ENCODE assay signal across 17 cellular contexts in genomic region chr18:63409301-63409700, GRCh38. TPM values are rescaled to one million over a fixed set of nuclear protein-coding genes. Genes with fewer than 3 reads are reported as not detected.
A peak's percentile ranks its signal among the peaks of the same experiment; 100 is the strongest.
DNase-seq lines count a peak whose midpoint lies in the region; ATAC-seq, FAIRE-seq and TF ChIP-seq lines count a peak whose summit lies in the region.
"Had no signal": no experiment of that assay in that cellular context is flagged by ENCODE, and none has a peak within 500 bp of the region (broad histone marks: within the 10 kb centered on the region; RNA-seq: fewer than 3 reads in every experiment).

No MANE protein-coding gene starts in this region.

- no peak overlapping the region for H3K27ac ChIP-seq in HepG2 (ENCODE audit: extremely low read length, insufficient read depth, low read length)
- H3K27ac ChIP-seq in right lobe of liver = no peak overlapping the region

- DNase-seq in HepG2 (ENCODE audit: low spot score) = no peak
- DNase-seq in right lobe of liver = no peak
- DNase-seq in activated CD4-positive, alpha-beta memory T cell treated with anti-CD3 and anti-CD28 coated beads for 36 hours = peak; percentile 49
- peak; percentile 34 for DNase-seq in epithelial cell of esophagus (ENCODE audit: low read depth)
- DNase-seq in stimulated activated naive CD8-positive, alpha-beta T cell treated with anti-CD3 and anti-CD28 coated beads, Interleukin-15, amount 100 ng/mL, for 72 hours = no peak
- no peak for DNase-seq in GM10248 (ENCODE audit: extremely low spot score)
- no peak for DNase-seq in occipital lobe (lab: John Stamatoyannopoulos, UW)
- DNase-seq: cerebellar nuclear complex; hypothalamus; NCI-H1436 treated with DMSO at 0.1 percent for 48 hours; NCI-H446 treated with DMSO at 0.1 percent for 48 hours; stimulated activated CD4-positive, alpha-beta T cell treated with anti-CD3 and anti-CD28 coated beads, Interleukin-2, amount 100 ng/mL, for 24 hours; stimulated activated CD8-positive, alpha-beta memory T cell treated with anti-CD3 and anti-CD28 coated beads, Interleukin-4, amount 100 ng/mL, for 48 hours had no signal

- intact Hi-C loops in HepG2 (cut with micrococcal nuclease; ENCODE audit: unreplicated experiment) (no loop called here), right lobe of liver (cut with DNase I) (no loop called here)
- intact Hi-C loops in activated CD4-positive, alpha-beta memory T cell treated with anti-CD3 and anti-CD28 coated beads for 36 hours (cut with micrococcal nuclease) = loop anchor here (1.0 to 2.0 kb wide), 3 partner anchors 9 to 43 kb away; no protein-coding TSS in a partner anchor

- no peak for TF ChIP-seq RAD21 in HepG2 (CRISPR knock-in tag; IDR thresholded peaks at IDR 0.05)

- peaks cover 43% of the 10 kb centered on the region for H3K4me1 Mint-ChIP-seq in activated CD4-positive, alpha-beta memory T cell treated with anti-CD3 and anti-CD28 coated beads for 36 hours (ENCODE audit: low read depth)
- peaks cover 47% of the 10 kb centered on the region for H3K4me1 Mint-ChIP-seq in stimulated activated naive CD8-positive, alpha-beta T cell treated with anti-CD3 and anti-CD28 coated beads, Interleukin-15, amount 100 ng/mL, for 72 hours
- H3K4me1 Mint-ChIP-seq: WTC11 had no signal

- H3K36me3 ChIP-seq in HepG2 (replicated peaks in 1 of 2; ENCODE audit: control insufficient read depth in 1 of 2, insufficient read depth in 2 of 2, low read length in 2 of 2) (peaks cover 11 to 51% of the 10 kb centered on the region in 2 experiments), right lobe of liver (peaks cover 0 to 22% (median 8%) of the 10 kb centered on the region in 4 donors)

- in situ Hi-C loops in HepG2 (cut with HindIII; ENCODE audit: extremely low pct_ligation_motif_present, low pct_unique_long_range_greater_than_20kb) = no loop called here

- H3K27ac Mint-ChIP-seq in activated CD4-positive, alpha-beta memory T cell treated with anti-CD3 and anti-CD28 coated beads for 36 hours = peak overlapping the region; percentile 76
- no peak overlapping the region for H3K27ac Mint-ChIP-seq in stimulated activated naive CD8-positive, alpha-beta T cell treated with anti-CD3 and anti-CD28 coated beads, Interleukin-15, amount 100 ng/mL, for 72 hours
- H3K27ac Mint-ChIP-seq: type B pancreatic cell, WTC11 had no signal

- H3K4me3 ChIP-seq in HepG2 (replicated peaks in 1 of 3; ENCODE audit: insufficient read depth in 1 of 3, low read depth in 2 of 3, low read length in 3 of 3) = no peak overlapping the region
- H3K4me3 ChIP-seq in right lobe of liver = no peak overlapping the region
- no peak overlapping the region for H3K4me3 ChIP-seq in epithelial cell of esophagus (ENCODE audit: low read length)
- H3K4me3 ChIP-seq: K562 had no signal

- BruUV-seq in HepG2 (replicated peaks; lab: Mats Ljungman, UMichigan) = TSS peak; percentile 3

- ATAC-seq in HepG2 (no peak), right lobe of liver (no peak), HG02610 (IDR thresholded peaks at IDR 0.05; ENCODE audit: unreplicated experiment) (no peak)
- peak; percentile 80 for ATAC-seq in stimulated activated naive CD8-positive, alpha-beta T cell treated with anti-CD3 and anti-CD28 coated beads, Interleukin-15, amount 100 ng/mL, for 72 hours
- ATAC-seq: K562, WTC11 had no signal

- H3K4me2 ChIP-seq in HepG2 (ENCODE audit: low read depth, low read length) = no peak overlapping the region

- no peak overlapping the region for H3K9ac ChIP-seq in HepG2 (ENCODE audit: insufficient read depth, low read depth, low read length)

- no peaks in the 10 kb centered on the region for H4K20me1 ChIP-seq in HepG2 (ENCODE audit: insufficient read depth, low read length)

- no peak for TF ChIP-seq POLR2A in HepG2 (IDR thresholded peaks at IDR 0.05; ENCODE audit: insufficient read depth in 1 of 2, low read depth in 2 of 2, low read length in 2 of 2)
- no peak for TF ChIP-seq POLR2A in right lobe of liver (IDR thresholded peaks at IDR 0.05)

- TF ChIP-seq CTCF in HepG2 (CRISPR knock-in tag; IDR thresholded peaks at IDR 0.05) = no peak
- TF ChIP-seq CTCF in right lobe of liver (IDR thresholded peaks at IDR 0.05) = no peak
- TF ChIP-seq CTCF in epithelial cell of esophagus (IDR thresholded peaks at IDR 0.05; ENCODE audit: insufficient read depth, low read depth, low read length, missing control alignments) = no peak
- no peak for TF ChIP-seq CTCF in GM10248 (IDR thresholded peaks at IDR 0.05; ENCODE audit: control extremely low read depth, extremely low read depth, low read depth, missing control alignments)

- H3K27me3 Mint-ChIP-seq in activated CD4-positive, alpha-beta memory T cell treated with anti-CD3 and anti-CD28 coated beads for 36 hours = no peaks in the 10 kb centered on the region
- no peaks in the 10 kb centered on the region for H3K27me3 Mint-ChIP-seq in stimulated activated naive CD8-positive, alpha-beta T cell treated with anti-CD3 and anti-CD28 coated beads, Interleukin-15, amount 100 ng/mL, for 72 hours
- H3K27me3 Mint-ChIP-seq: type B pancreatic cell had no signal

- no peak overlapping the region for H2AFZ ChIP-seq in HepG2 (ENCODE audit: low read length)

- H3K36me3 Mint-ChIP-seq in activated CD4-positive, alpha-beta memory T cell treated with anti-CD3 and anti-CD28 coated beads for 36 hours = peaks cover 24% of the 10 kb centered on the region

- peaks cover 28% of the 10 kb centered on the region for H3K4me1 ChIP-seq in HepG2 (ENCODE audit: insufficient read depth, low read length)
- H3K4me1 ChIP-seq in right lobe of liver = peaks cover 0 to 24% (median 9%) of the 10 kb centered on the region in 4 donors

- TF ChIP-seq EP300 in HepG2 (IDR thresholded peaks at IDR 0.05; ENCODE audit: low read depth in 2 of 2, low read length in 2 of 2) (no peak), HepG2 (CRISPR knock-in tag; IDR thresholded peaks at IDR 0.05; ENCODE audit: borderline replicate concordance) (no peak)

- no peaks in the 10 kb centered on the region for H3K27me3 ChIP-seq in HepG2 (ENCODE audit: control insufficient read depth in 1 of 2, insufficient read depth in 2 of 2, low read length in 2 of 2)
- H3K27me3 ChIP-seq in right lobe of liver = no peaks in the 10 kb centered on the region

- no peak overlapping the region for H3K4me3 Mint-ChIP-seq in activated CD4-positive, alpha-beta memory T cell treated with anti-CD3 and anti-CD28 coated beads for 36 hours
- H3K4me3 Mint-ChIP-seq in stimulated activated naive CD8-positive, alpha-beta T cell treated with anti-CD3 and anti-CD28 coated beads, Interleukin-15, amount 100 ng/mL, for 72 hours = no peak overlapping the region
- H3K4me3 Mint-ChIP-seq: type B pancreatic cell, WTC11 had no signal

- no peaks in the 10 kb centered on the region for H3K9me3 Mint-ChIP-seq in activated CD4-positive, alpha-beta memory T cell treated with anti-CD3 and anti-CD28 coated beads for 36 hours
- no peaks in the 10 kb centered on the region for H3K9me3 Mint-ChIP-seq in stimulated activated naive CD8-positive, alpha-beta T cell treated with anti-CD3 and anti-CD28 coated beads, Interleukin-15, amount 100 ng/mL, for 72 hours
- H3K9me3 Mint-ChIP-seq: type B pancreatic cell, WTC11 had no signal

- no peaks in the 10 kb centered on the region for H3K9me3 ChIP-seq in HepG2 (ENCODE audit: low read length)
- no peaks in the 10 kb centered on the region for H3K9me3 ChIP-seq in right lobe of liver

- FAIRE-seq in HepG2 (lab: Jason Lieb, UNC) = no peak
- FAIRE-seq: K562 had no signal

- POLR2A ChIA-PET in HepG2 (lab: Yijun Ruan, JAX) (interaction anchor here (2.6 kb wide), 1 partner anchor 13 kb away, joined by 34 read pairs; the partner anchor contains the start of gene VPS4B), GM10248 (lab: Yijun Ruan, JAX) (no interaction called here)
- POLR2A ChIA-PET in activated CD4-positive, alpha-beta memory T cell treated with anti-CD3 and anti-CD28 coated beads for 36 hours (lab: Charles Lee) = interaction anchor here (0.9 kb wide), 1 partner anchor 13 kb away, joined by 4 read pairs; the partner anchor contains the start of gene VPS4B

- 88% methylated on average over 5 of the region's 5 CpGs for WGBS in HepG2 (ENCODE audit: low lambda C conversion rate)
- WGBS in right lobe of liver (ENCODE audit: insufficient coverage, low coverage, low lambda C conversion rate, missing lambda C conversion rate) = 79% methylated on average over 5 of the region's 5 CpGs

- peaks cover 11% of the 10 kb centered on the region for H3K79me2 ChIP-seq in HepG2 (ENCODE audit: insufficient read depth, low read length)

- CTCF ChIA-PET in HepG2 (lab: Yijun Ruan, JAX; ENCODE audit: low intra/inter-chr PET ratio, low total read pairs) (no interaction called here), GM10248 (lab: Yijun Ruan, JAX) (interaction anchor here (0.7 to 2.1 kb wide), 5 partner anchors 29 to 392 kb away, joined by 3 to 7 read pairs (median 4); no protein-coding TSS in a partner anchor)
- CTCF ChIA-PET in activated CD4-positive, alpha-beta memory T cell treated with anti-CD3 and anti-CD28 coated beads for 36 hours (lab: Charles Lee) = interaction anchor here (0.9 kb wide), 1 partner anchor 92 kb away, joined by 3 read pairs; no protein-coding TSS in a partner anchor

RNA-seq across cellular contexts. Expression of gene VPS4B, which starts 13.0 kb away (rescaled TPM):
- total RNA-seq in HepG2 (2016; rRNA removed; fragmentation: Illumina TruSeq; extraction: Trizol) (25.9 and 38.3 TPM in 2 replicates), right lobe of liver (10 to 100 TPM; 18.3 to 30.4 (median 22.3) TPM), occipital lobe (41.0 TPM)
- total RNA-seq in HepG2 (2016; cell fraction: cytosol; rRNA removed; fragmentation: Illumina TruSeq; extraction: Trizol; ENCODE audit: low read depth) = 2.2 TPM in 2 replicates
- 28.6 and 39.0 TPM in 2 replicates for total RNA-seq in HepG2 (2016; cell fraction: insoluble cytoplasmic fraction; rRNA removed; fragmentation: Illumina TruSeq; extraction: Trizol)
- total RNA-seq in HepG2 (2016; cell fraction: membrane; rRNA removed; fragmentation: Illumina TruSeq; extraction: Trizol) = 7.0 and 9.1 TPM in 2 replicates
- 17.0 and 25.2 TPM in 2 replicates for total RNA-seq in HepG2 (2016; cell fraction: nucleus; rRNA removed; fragmentation: Illumina TruSeq; extraction: Trizol)
- 11.7 and 12.8 TPM in 2 replicates for polyA plus RNA-seq in HepG2 (2011; rRNA removed)
- polyA plus RNA-seq in HepG2 (2011; cell fraction: cytosol; rRNA removed) = 7.0 and 9.7 TPM in 2 replicates
- 3.3 and 4.4 TPM in 2 replicates for polyA plus RNA-seq in HepG2 (2011; cell fraction: nucleus; rRNA removed)
- 20.2 and 20.4 TPM in 2 replicates for polyA plus RNA-seq in HepG2 (2012)
- 0.92 and 1.0 TPM in 2 replicates for polyA plus RNA-seq in HepG2 (2016; cell fraction: cytosol; fragmentation: Illumina TruSeq; extraction: Trizol; ENCODE audit: low read depth)
- 29.8 and 30.0 TPM in 2 replicates for polyA plus RNA-seq in HepG2 (2016; cell fraction: insoluble cytoplasmic fraction; fragmentation: Illumina TruSeq; extraction: Trizol; ENCODE audit: low read depth)
- 3.6 and 3.7 TPM in 2 replicates for polyA plus RNA-seq in HepG2 (2016; cell fraction: membrane; fragmentation: Illumina TruSeq; extraction: Trizol; ENCODE audit: low read depth)
- 15.7 and 17.2 TPM in 2 replicates for polyA plus RNA-seq in HepG2 (2016; cell fraction: nucleus; fragmentation: Illumina TruSeq; extraction: Trizol; ENCODE audit: insufficient read depth, low read depth)
- polyA minus RNA-seq in HepG2 (2011; rRNA and poly(A)+ RNA removed; ENCODE audit: low replicate concordance) = 30.2 and 30.7 TPM in 2 replicates
- polyA minus RNA-seq in HepG2 (2011; cell fraction: cytosol; rRNA and poly(A)+ RNA removed) = 12.1 and 16.9 TPM in 2 replicates
- polyA minus RNA-seq in HepG2 (2011; cell fraction: nucleus; rRNA and poly(A)+ RNA removed) = 27.9 and 33.8 TPM in 2 replicates
- total RNA-seq in activated CD4-positive, alpha-beta memory T cell treated with anti-CD3 and anti-CD28 coated beads for 36 hours = 10 to 100 TPM; 41.7 to 43.3 TPM

RNA-seq across cellular contexts. Expression of gene KDSR, which starts 42.3 kb away (rescaled TPM):
- total RNA-seq in HepG2 (2016; rRNA removed; fragmentation: Illumina TruSeq; extraction: Trizol) = 8.2 and 10.4 TPM in 2 replicates
- 7.1 and 9.1 TPM in 2 replicates for total RNA-seq in HepG2 (2016; cell fraction: cytosol; rRNA removed; fragmentation: Illumina TruSeq; extraction: Trizol; ENCODE audit: low read depth)
- 6.9 and 13.0 TPM in 2 replicates for total RNA-seq in HepG2 (2016; cell fraction: insoluble cytoplasmic fraction; rRNA removed; fragmentation: Illumina TruSeq; extraction: Trizol)
- 13.6 and 14.7 TPM in 2 replicates for total RNA-seq in HepG2 (2016; cell fraction: membrane; rRNA removed; fragmentation: Illumina TruSeq; extraction: Trizol)
- total RNA-seq in HepG2 (2016; cell fraction: nucleus; rRNA removed; fragmentation: Illumina TruSeq; extraction: Trizol) = 14.2 and 17.9 TPM in 2 replicates
- 20.9 and 25.7 TPM in 2 replicates for polyA plus RNA-seq in HepG2 (2011; rRNA removed)
- polyA plus RNA-seq in HepG2 (2011; cell fraction: cytosol; rRNA removed) = 11.8 and 16.5 TPM in 2 replicates
- 16.8 and 19.6 TPM in 2 replicates for polyA plus RNA-seq in HepG2 (2011; cell fraction: nucleus; rRNA removed)
- polyA plus RNA-seq in HepG2 (2012) = 20.1 and 21.7 TPM in 2 replicates
- polyA plus RNA-seq in HepG2 (2016; cell fraction: cytosol; fragmentation: Illumina TruSeq; extraction: Trizol; ENCODE audit: low read depth) = 5.0 and 5.8 TPM in 2 replicates
- polyA plus RNA-seq in HepG2 (2016; cell fraction: insoluble cytoplasmic fraction; fragmentation: Illumina TruSeq; extraction: Trizol; ENCODE audit: low read depth) = 7.7 and 9.5 TPM in 2 replicates
- polyA plus RNA-seq in HepG2 (2016; cell fraction: membrane; fragmentation: Illumina TruSeq; extraction: Trizol; ENCODE audit: low read depth) = 9.8 and 10.3 TPM in 2 replicates
- polyA plus RNA-seq in HepG2 (2016; cell fraction: nucleus; fragmentation: Illumina TruSeq; extraction: Trizol; ENCODE audit: insufficient read depth, low read depth) = 21.4 and 23.5 TPM in 2 replicates
- 39.0 and 91.7 TPM in 2 replicates for polyA minus RNA-seq in HepG2 (2011; rRNA and poly(A)+ RNA removed; ENCODE audit: low replicate concordance)
- 16.5 and 24.3 TPM in 2 replicates for polyA minus RNA-seq in HepG2 (2011; cell fraction: cytosol; rRNA and poly(A)+ RNA removed)
- 70.9 and 73.0 TPM in 2 replicates for polyA minus RNA-seq in HepG2 (2011; cell fraction: nucleus; rRNA and poly(A)+ RNA removed)
- 10 to 100 TPM; 32.3 to 67.1 (median 56.1) TPM for total RNA-seq in right lobe of liver
- total RNA-seq in activated CD4-positive, alpha-beta memory T cell treated with anti-CD3 and anti-CD28 coated beads for 36 hours = 10 to 100 TPM; 72.8 to 77.2 TPM
- total RNA-seq in occipital lobe = 12.2 TPM

Comparison
In these comparisons a context has a peak if more than half of its experiments do, and no peak if none do; other contexts are left out.
1. DNase-seq: peak in activated CD4-positive, alpha-beta memory T cell treated with anti-CD3 and anti-CD28 coated beads for 36 hours (single experiment) and epithelial cell of esophagus (single experiment); none in HepG2 (single experiment), right lobe of liver (0 of 3), stimulated activated naive CD8-positive, alpha-beta T cell treated with anti-CD3 and anti-CD28 coated beads, Interleukin-15, amount 100 ng/mL, for 72 hours (0 of 2), GM10248 (single experiment) and occipital lobe (single experiment).